Comparison of ENCODE assay signal across 1 cellular context in the genomic region with DNA sequence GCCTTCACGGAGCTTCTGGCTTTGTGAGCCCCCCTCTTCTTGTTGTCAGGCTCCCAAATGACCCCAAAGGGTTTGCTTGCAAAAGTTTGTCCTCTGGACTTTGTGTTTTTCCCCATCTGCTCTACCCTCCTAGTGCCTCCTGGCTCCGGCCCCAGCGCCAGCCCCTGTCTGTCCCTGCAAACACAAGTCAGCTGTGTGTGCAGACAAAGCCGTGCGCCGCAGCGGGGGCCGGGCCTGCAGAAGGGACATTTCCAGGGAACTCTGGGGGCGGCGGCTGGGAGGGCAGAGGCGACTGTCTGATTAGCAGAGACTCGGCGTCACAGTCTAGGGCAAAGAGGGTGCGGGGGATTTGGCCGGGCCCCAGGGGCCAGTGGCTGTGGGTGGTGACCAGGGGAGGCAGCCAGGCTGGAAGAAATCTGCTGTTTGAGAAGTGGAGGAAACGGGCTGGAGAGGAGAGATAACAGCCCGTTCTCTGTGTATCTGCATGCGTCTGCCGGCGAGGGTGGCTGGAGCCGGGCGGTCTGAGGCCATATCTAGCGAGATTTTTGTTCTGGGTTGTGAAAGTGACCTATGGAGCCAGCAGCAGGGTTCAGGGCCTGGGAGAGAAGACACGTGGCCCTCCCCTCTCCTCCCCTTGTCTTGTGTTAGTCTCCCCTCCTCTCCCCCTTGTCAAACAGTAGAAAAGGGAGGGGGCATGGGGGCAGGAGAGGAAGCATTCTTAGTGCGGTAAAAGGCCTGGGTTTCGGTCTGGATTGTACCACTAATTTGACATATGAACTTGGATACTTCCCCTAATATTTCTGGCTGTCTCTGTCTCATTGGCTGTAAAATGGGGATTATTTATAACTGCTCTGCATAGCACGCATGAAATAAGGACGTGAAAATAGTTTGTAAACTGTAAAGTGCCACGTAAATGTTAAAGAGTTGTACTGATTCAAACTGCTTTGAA.
TF ChIP-seq lines count a peak whose summit lies in the region.

No MANE protein-coding gene starts in this region.

TF ChIP-seq in SK-N-SH, 30 proteins besides CTCF, POLR2A, EP300 and RAD21 (continued from another document):
- no peak for TF ChIP-seq REST (IDR thresholded peaks at IDR 0.05; ENCODE audit: low read depth, low read length)
